Comparison of ENCODE assay signal across 18 cellular contexts in genomic region chr2:108944601-108945241, GRCh38. TPM values are rescaled to one million over a fixed set of nuclear protein-coding genes. Genes with fewer than 3 reads are reported as not detected.
A peak's percentile ranks its signal among the peaks of the same experiment; 100 is the strongest.
DNase-seq lines count a peak whose midpoint lies in the region; ATAC-seq, FAIRE-seq and TF ChIP-seq lines count a peak whose summit lies in the region.
"Had no signal": no experiment of that assay in that cellular context is flagged by ENCODE, and none has a peak within 500 bp of the region (broad histone marks: within the 10 kb centered on the region; RNA-seq: fewer than 3 reads in every experiment).

No MANE protein-coding gene starts in this region.

- no peaks in the 10 kb centered on the region for H3K79me2 ChIP-seq in K562 (ENCODE audit: control insufficient read depth, insufficient read depth, low read length)

- H3K4me1 ChIP-seq in K562 (replicated peaks in 1 of 2; ENCODE audit: control insufficient read depth in 2 of 2, insufficient read depth in 2 of 2, low read length in 2 of 2): peaks cover 0 to 5% of the 10 kb centered on the region in 2 experiments; a peak in 2 of 5 replicates
- H3K4me1 ChIP-seq: Caco-2, gastrocnemius medialis had no signal

- no TSS peak for BruUV-seq in K562 (replicated peaks; lab: Mats Ljungman, UMichigan)

- 4% methylated on average over 14 of the region's 16 CpGs for WGBS in K562 (ENCODE audit: insufficient coverage, low coverage, missing lambda C conversion rate)
- WGBS in lower leg skin, 2 donors: 56 to 58% methylated on average over 10 to 14 of the region's 16 CpGs

- no peak for FAIRE-seq in K562 (lab: Jason Lieb, UNC)
- FAIRE-seq: endometrium had no signal

- H3K9me1 ChIP-seq in K562 (ENCODE audit: control insufficient read depth, insufficient read depth, low read length): no peaks in the 10 kb centered on the region

- TF ChIP-seq CTCF in 22Rv1 (IDR thresholded peaks at IDR 0.05) (0 out of 2 replicates have a peak, but pooled peaks have one; percentile 15), K562 (IDR thresholded peaks at IDR 0.05 in 2 of 3, conservative IDR thresholded peaks at IDR 0.05 in 1 of 3; ENCODE audit: insufficient read depth in 2 of 3, low read depth in 1 of 3, low read length in 3 of 3) (peak in 2 of 3 experiments; percentile 29 to 38; a peak in 3 of 6 replicates), lower leg skin (IDR thresholded peaks at IDR 0.05) (no peak)

- TF ChIP-seq EP300 in K562 (IDR thresholded peaks at IDR 0.05; ENCODE audit: low read length): no peak

- H3K4me3 ChIP-seq in K562 (no peak overlapping the region), lower leg skin (ENCODE audit: low read depth, poor library complexity, severe bottlenecking) (no peak overlapping the region)
- H3K4me3 ChIP-seq: gastrocnemius medialis, SK-N-MC, vagina had no signal

- DNase-seq in ELF-1 (ENCODE audit: low read depth, low spot score) (peak; percentile 67), K562 (ENCODE audit: extremely low read depth in 1 of 4, low spot score in 3 of 4) (peak; percentile 18 to 33 (median 22)), iPS-NIHi7 (ENCODE audit: extremely low spot score) (peak; percentile 78), hepatic stellate cell (ENCODE audit: low spot score) (no peak), lower leg skin (ENCODE audit: low spot score in 2 of 2) (no peak)
- DNase-seq: activated T-cell treated with anti-CD3 and anti-CD28 coated beads, Interleukin-2, amount 50 U/mL, for 4 hours; Caco-2; gastrocnemius medialis; MV-4-11; NCI-H2107; OCI-M1 had no signal

- H3K27ac ChIP-seq in 22Rv1: no peak overlapping the region
- H3K27ac ChIP-seq in K562 (ENCODE audit: extremely low read depth, low read depth, low read length): no peak overlapping the region
- H3K27ac ChIP-seq: gastrocnemius medialis, SK-N-MC, vagina had no signal

- no peak overlapping the region for H3K9ac ChIP-seq in K562 (ENCODE audit: insufficient read depth in 1 of 2, low read depth in 2 of 2, low read length in 2 of 2)

- peak in 1 of 2 experiments; percentile 31; a peak in 2 of 4 replicates for TF ChIP-seq RAD21 in K562 (CRISPR knock-in tag; conservative IDR thresholded peaks at IDR 0.05 in 1 of 2, IDR thresholded peaks at IDR 0.05 in 1 of 2)

- POLR2A ChIA-PET in K562 (lab: Yijun Ruan, JAX): no interaction called here

- intact Hi-C loops in K562 (cut with micrococcal nuclease) (no loop called here), lower leg skin (cut with DNase I; ENCODE audit: low total_unique reads) (no loop called here)

- no peak overlapping the region for H3K4me2 ChIP-seq in K562 (ENCODE audit: insufficient read depth, low read length)

- H3K9me3 ChIP-seq in K562 (replicated peaks; ENCODE audit: control insufficient read depth, insufficient read depth, low read depth, low read length): no peaks in the 10 kb centered on the region
- H3K9me3 ChIP-seq: gastrocnemius medialis, vagina had no signal

- H4K20me1 ChIP-seq in K562 (replicated peaks; ENCODE audit: control insufficient read depth, insufficient read depth, low read length): no peaks in the 10 kb centered on the region; the same call in 1 of the 2 replicates

- H3K27me3 ChIP-seq in K562 (ENCODE audit: control insufficient read depth in 2 of 2, insufficient read depth in 2 of 2, low read length in 2 of 2): peaks cover 34 to 53% of the 10 kb centered on the region in 2 experiments
- H3K27me3 ChIP-seq: gastrocnemius medialis, vagina had no signal

- TF ChIP-seq POLR2A in K562 (conservative IDR thresholded peaks at IDR 0.05) (no peak), lower leg skin (IDR thresholded peaks at IDR 0.05) (no peak)

- CTCF ChIA-PET in K562 (lab: Yijun Ruan, JAX; ENCODE audit: low intra/inter-chr PET ratio): no interaction called here

- no peak overlapping the region for H2AFZ ChIP-seq in K562 (ENCODE audit: low read depth, low read length)

- no peaks in the 10 kb centered on the region for H3K36me3 ChIP-seq in K562 (ENCODE audit: control insufficient read depth, insufficient read depth, low read length)
- H3K36me3 ChIP-seq: gastrocnemius medialis, vagina had no signal

- ATAC-seq in K562 (peak; percentile 87), GM18520 (IDR thresholded peaks at IDR 0.05; ENCODE audit: unreplicated experiment) (no peak), HG03432 (IDR thresholded peaks at IDR 0.05; ENCODE audit: unreplicated experiment) (no peak)
- ATAC-seq: activated T-cell treated with anti-CD3 and anti-CD28 coated beads, Interleukin-2, amount 50 U/mL, for 4 hours; gastrocnemius medialis had no signal

- in situ Hi-C loops in K562 (cut with MboI): no loop called here

TF ChIP-seq in K562, 482 proteins besides CTCF, POLR2A, EP300 and RAD21:
- no peak for TF ChIP-seq ZBTB5 (IDR thresholded peaks at IDR 0.05)
- no peak for TF ChIP-seq CBX3 (IDR thresholded peaks at IDR 0.05; ENCODE audit: borderline replicate concordance in 1 of 2, low read length in 2 of 2)

RNA-seq across cellular contexts. Expression of gene EDAR, which starts 44.3 kb away (rescaled TPM):
- total RNA-seq in K562 (2011; cell fraction: chromatin; rRNA removed; ENCODE audit: low replicate concordance): not detected in 2 replicates
- not detected in 2 replicates for total RNA-seq in K562 (2011; cell fraction: nucleolus; rRNA removed)
- not detected in 2 replicates for total RNA-seq in K562 (2011; cell fraction: nucleoplasm; rRNA removed)
- total RNA-seq in K562 (2014; rRNA removed) (not detected in 2 replicates), K562 (2014; rRNA removed; fragmentation: Illumina TruSeq; extraction: Trizol) (not detected in 2 replicates), K562 (2015; rRNA removed; fragmentation: Illumina TruSeq; extraction: Trizol) (not detected in 2 replicates), K562 (2021) (not detected in 2 replicates), lower leg skin (1 to 10 TPM in 3 of 4 donors, under 1 TPM in 1; 0.72 to 7.1 (median 4.2) TPM)
- polyA plus RNA-seq in K562 (2011; rRNA removed) (not detected in 2 replicates), K562 (2014; fragmentation: Illumina TruSeq; extraction: Trizol) (not detected in 2 replicates), K562 (2014; fragmentation: Nextera tagmentation; extraction: Ambion mirVana) (not detected), K562 (2014; rRNA removed) (0.01 TPM in 1 of 2 replicates, not detected in the other)
- not detected in 2 replicates for polyA plus RNA-seq in K562 (2011; cell fraction: cytosol; rRNA removed)
- not detected in 2 replicates for polyA plus RNA-seq in K562 (2011; cell fraction: nucleus; rRNA removed)
- not detected in 2 replicates for polyA plus RNA-seq in K562 (2012)
- polyA minus RNA-seq in K562 (2011; rRNA and poly(A)+ RNA removed): not detected in 2 replicates
- polyA minus RNA-seq in K562 (2011; cell fraction: cytosol; rRNA and poly(A)+ RNA removed): not detected in 2 replicates
- polyA minus RNA-seq in K562 (2011; cell fraction: nucleus; rRNA and poly(A)+ RNA removed): not detected in 2 replicates
- total RNA-seq: gastrocnemius medialis, neural crest cell had no signal

Comparison
In these comparisons a context has a peak if more than half of its experiments do, and no peak if none do; other contexts are left out.
1. CTCF ChIP-seq: peak in 22Rv1 (single experiment) and K562 (2 of 3); none in lower leg skin (0 of 3).
2. DNase-seq: peak in ELF-1 (single experiment), K562 (4 of 4) and iPS-NIHi7 (single experiment); none in hepatic stellate cell (single experiment) and lower leg skin (0 of 2).